Comparison of ENCODE assay signal across 8 cellular contexts in genomic region chr1:227542153-227543120, GRCh38. TPM values are rescaled to one million over a fixed set of nuclear protein-coding genes. Genes with fewer than 3 reads are reported as not detected.
DNase-seq lines count a peak whose midpoint lies in the region; ATAC-seq and TF ChIP-seq lines count a peak whose summit lies in the region.

No MANE protein-coding gene starts in this region.

- H3K36me3 Mint-ChIP-seq in activated CD4-positive, alpha-beta T cell treated with anti-CD3 and anti-CD28 coated beads, Interleukin-2, amount 10 ng/mL, durations not matched to agents 7 days and 5 days (ENCODE audit: low read depth) = no peaks in the 10 kb centered on the region

- ATAC-seq in HG03025 (IDR thresholded peaks at IDR 0.05; ENCODE audit: low FRiP score, unreplicated experiment) = peak; percentile 80

- H3K9ac ChIP-seq in liver (ENCODE audit: low read depth in 1 of 2, low read length in 2 of 2) = peak overlapping the region; percentile 22 to 66

- DNase-seq in NCI-H345 (lab: John Stamatoyannopoulos, UW) (peak; percentile 3), NCI-H345 treated with DMSO at 0.1 percent for 48 hours (lab: John Stamatoyannopoulos, UW; ENCODE audit: unreplicated experiment) (no peak), NCI-H2196 (lab: John Stamatoyannopoulos, UW; ENCODE audit: unreplicated experiment) (peak; percentile 61), dermis blood vessel endothelial cell (peak; percentile 85)
- DNase-seq in activated CD4-positive, alpha-beta T cell treated with anti-CD3 and anti-CD28 coated beads, Interleukin-2, amount 10 ng/mL, durations not matched to agents 7 days and 5 days = peak; percentile 89
- DNase-seq in stimulated activated CD4-positive, alpha-beta T cell treated with anti-CD3 and anti-CD28 coated beads, Interleukin-2, amount 100 ng/mL, for 4 hours (ENCODE audit: low read depth) = peak; percentile 88

- peak overlapping the region; percentile 85 for H3K27ac Mint-ChIP-seq in activated CD4-positive, alpha-beta T cell treated with anti-CD3 and anti-CD28 coated beads, Interleukin-2, amount 10 ng/mL, durations not matched to agents 7 days and 5 days

- H3K4me3 ChIP-seq in liver (ENCODE audit: low read depth in 1 of 3, low read length in 3 of 3) = peak overlapping the region; percentile 59 to 66 (median 64)

- CTCF ChIA-PET in activated CD4-positive, alpha-beta T cell treated with anti-CD3 and anti-CD28 coated beads, Interleukin-2, amount 10 ng/mL, durations not matched to agents 7 days and 5 days (lab: Charles Lee) = interaction anchor here (0.7 to 1.6 kb wide), 7 partner anchors 10 to 556 kb away, joined by 3 to 16 read pairs (median 4); partner anchors contain the start of gene ZNF678

- H3K27me3 Mint-ChIP-seq in activated CD4-positive, alpha-beta T cell treated with anti-CD3 and anti-CD28 coated beads, Interleukin-2, amount 10 ng/mL, durations not matched to agents 7 days and 5 days = no peaks in the 10 kb centered on the region

- peak overlapping the region; percentile 1 to 58 for H3K27ac ChIP-seq in liver (ENCODE audit: low read depth in 1 of 2, low read length in 2 of 2)

- TF ChIP-seq CTCF in liver (IDR thresholded peaks at IDR 0.05; ENCODE audit: low read depth, low read length, missing input control) = peak; percentile 92

- H3K4me1 ChIP-seq in liver (ENCODE audit: control insufficient read depth in 4 of 4, insufficient read depth in 4 of 4, low read length in 3 of 4) = peaks cover 2 to 5% (median 5%) of the 10 kb centered on the region in 4 donors

- peaks cover 0 to 5% (median 1%) of the 10 kb centered on the region in 4 donors for H3K9me3 ChIP-seq in liver (ENCODE audit: control insufficient read depth in 4 of 4, low read length in 3 of 4)

- WGBS in liver = 7% methylated on average over 84 of the region's 84 CpGs

- no peaks in the 10 kb centered on the region for H3K36me3 ChIP-seq in liver (ENCODE audit: control insufficient read depth in 4 of 4, insufficient read depth in 3 of 4, low read depth in 1 of 4, low read length in 3 of 4)

- POLR2A ChIA-PET in activated CD4-positive, alpha-beta T cell treated with anti-CD3 and anti-CD28 coated beads, Interleukin-2, amount 10 ng/mL, durations not matched to agents 7 days and 5 days (lab: Charles Lee) = interaction anchor here (0.6 kb wide), 1 partner anchor 22 kb away, joined by 3 read pairs; no protein-coding TSS in a partner anchor

- peaks cover 8% of the 10 kb centered on the region for H3K4me1 Mint-ChIP-seq in activated CD4-positive, alpha-beta T cell treated with anti-CD3 and anti-CD28 coated beads, Interleukin-2, amount 10 ng/mL, durations not matched to agents 7 days and 5 days

- peak in 1 of 2 donors; percentile 59 for TF ChIP-seq RAD21 in liver (IDR thresholded peaks at IDR 0.05)

- H3K27me3 ChIP-seq in liver (ENCODE audit: control insufficient read depth in 4 of 4, insufficient read depth in 4 of 4, low read length in 3 of 4) = no peaks in the 10 kb centered on the region

- H3K9me3 Mint-ChIP-seq in activated CD4-positive, alpha-beta T cell treated with anti-CD3 and anti-CD28 coated beads, Interleukin-2, amount 10 ng/mL, durations not matched to agents 7 days and 5 days = no peaks in the 10 kb centered on the region

- H3K4me3 Mint-ChIP-seq in activated CD4-positive, alpha-beta T cell treated with anti-CD3 and anti-CD28 coated beads, Interleukin-2, amount 10 ng/mL, durations not matched to agents 7 days and 5 days = peak overlapping the region; percentile 47

TF ChIP-seq in liver, 16 proteins besides CTCF, POLR2A, EP300 and RAD21:
- no peak for TF ChIP-seq YY1 (IDR thresholded peaks at IDR 0.05)
- no peak for TF ChIP-seq TAF1 (conservative IDR thresholded peaks at IDR 0.05)
- no peak for TF ChIP-seq SP1 (IDR thresholded peaks at IDR 0.05)
- TF ChIP-seq GABPA (IDR thresholded peaks at IDR 0.05 in 1 of 2, conservative IDR thresholded peaks at IDR 0.05 in 1 of 2) = peak in 1 of 2 donors; percentile 51

RNA-seq across cellular contexts. Expression of gene ZNF678, which starts 20.9 kb away (rescaled TPM):
- total RNA-seq in activated CD4-positive, alpha-beta T cell treated with anti-CD3 and anti-CD28 coated beads, Interleukin-2, amount 10 ng/mL, durations not matched to agents 7 days and 5 days = 1 to 10 TPM; 4.2 to 4.5 TPM
- total RNA-seq in dermis blood vessel endothelial cell (11.7 and 21.4 TPM in 2 replicates), liver (10 to 100 TPM in 1 of 2 donors, 1 to 10 TPM in 1; 7.5 to 16.6 TPM)
- polyA plus RNA-seq in liver = under 1 TPM; 0.76 to 0.96 TPM
